In the genomic region with DNA sequence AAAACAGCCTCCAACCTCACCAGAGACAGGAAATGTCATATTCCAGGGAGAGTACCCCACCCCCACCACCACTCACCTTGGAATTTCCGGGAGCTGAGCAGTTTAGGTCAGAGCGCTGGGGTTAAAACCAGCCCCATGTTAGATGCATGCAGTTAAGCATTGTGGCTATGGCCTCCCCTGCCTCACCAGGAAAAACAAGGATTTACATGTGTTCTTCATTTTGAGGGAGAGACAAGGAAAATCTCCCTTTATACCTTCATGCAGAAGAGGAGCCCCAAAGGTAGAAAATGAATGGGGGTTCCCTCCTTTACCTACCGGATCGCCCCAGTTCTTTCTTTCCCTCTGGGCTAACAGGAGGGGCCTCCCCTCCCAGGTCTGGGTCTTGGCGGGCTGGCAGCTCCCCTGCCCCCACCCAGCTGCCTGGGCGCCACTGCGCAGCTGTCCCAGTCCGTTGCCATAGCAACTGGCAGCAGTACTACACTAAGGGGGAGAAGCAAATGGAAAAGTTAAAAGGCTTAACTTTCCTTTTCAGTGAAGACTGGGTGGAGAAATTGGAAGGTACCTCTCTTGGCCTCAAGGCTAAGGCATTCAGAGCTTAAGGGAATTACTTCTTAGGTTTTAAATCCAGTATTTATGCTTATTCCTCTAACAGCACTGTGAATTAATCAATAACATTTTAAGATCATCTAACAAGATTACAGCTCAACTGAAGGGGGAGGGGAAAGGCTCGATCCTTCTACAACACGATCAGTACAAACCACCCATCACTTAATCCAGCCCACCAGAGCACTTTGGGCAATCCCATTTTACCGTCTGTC, we compare ENCODE assay signal across 8 cellular contexts. TPM values are rescaled to one million over a fixed set of nuclear protein-coding genes. Genes with fewer than 3 reads are reported as not detected.
DNase-seq lines count a peak whose midpoint lies in the region; ATAC-seq and TF ChIP-seq lines count a peak whose summit lies in the region.

No MANE protein-coding gene starts in this region.

- DNase-seq in C1 segment of cervical spinal cord (lab: John Stamatoyannopoulos, UW) (peak in 13 of 14 donors; percentile 25 to 85 (median 56)), GM20000 (ENCODE audit: low spot score) (peak; percentile 79), RPMI8226 (peak; percentile 96), head of caudate nucleus (peak; percentile 68 to 95 (median 89)), occipital lobe (lab: John Stamatoyannopoulos, UW) (peak; percentile 78)

- ATAC-seq in HG02852 (IDR thresholded peaks at IDR 0.05; ENCODE audit: unreplicated experiment): no peak

- no peak for TF ChIP-seq EP300 in Ishikawa (IDR thresholded peaks at IDR 0.05; ENCODE audit: borderline replicate concordance)

- 2 to 10% (median 7%) methylated on average over 11 of the region's 11 CpGs for WGBS in adipose tissue, 3 donors

- peak overlapping the region; percentile 72 for H3K27ac ChIP-seq in adipose tissue (ENCODE audit: low read depth, low read length)

- intact Hi-C loops in head of caudate nucleus (cut with DNase I): no loop called here

- TF ChIP-seq RAD21 in Ishikawa (IDR thresholded peaks at IDR 0.05; ENCODE audit: low read depth): no peak

- TF ChIP-seq CTCF in GM20000 (IDR thresholded peaks at IDR 0.05; ENCODE audit: extremely low read depth, missing control alignments): no peak

TF ChIP-seq in Ishikawa, 13 proteins besides CTCF, POLR2A, EP300 and RAD21:
- TF ChIP-seq TCF12 (IDR thresholded peaks at IDR 0.05; ENCODE audit: low read depth): 0 out of 2 replicates have a peak, but pooled peaks have one; percentile 12
- no peak; the same call in 1 of the 2 replicates for TF ChIP-seq FOXM1 (IDR thresholded peaks at IDR 0.05; ENCODE audit: borderline replicate concordance, low read depth)
- TF ChIP-seq YY1 (IDR thresholded peaks at IDR 0.05; ENCODE audit: low read depth): peak; percentile 68
- TF ChIP-seq, protein P1, sequence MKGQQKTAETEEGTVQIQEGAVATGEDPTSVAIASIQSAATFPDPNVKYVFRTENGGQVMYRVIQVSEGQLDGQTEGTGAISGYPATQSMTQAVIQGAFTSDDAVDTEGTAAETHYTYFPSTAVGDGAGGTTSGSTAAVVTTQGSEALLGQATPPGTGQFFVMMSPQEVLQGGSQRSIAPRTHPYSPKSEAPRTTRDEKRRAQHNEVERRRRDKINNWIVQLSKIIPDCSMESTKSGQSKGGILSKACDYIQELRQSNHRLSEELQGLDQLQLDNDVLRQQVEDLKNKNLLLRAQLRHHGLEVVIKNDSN (IDR thresholded peaks at IDR 0.05): no peak
- TF ChIP-seq TEAD4 (IDR thresholded peaks at IDR 0.05): peak; percentile 73
- TF ChIP-seq, protein P2, sequence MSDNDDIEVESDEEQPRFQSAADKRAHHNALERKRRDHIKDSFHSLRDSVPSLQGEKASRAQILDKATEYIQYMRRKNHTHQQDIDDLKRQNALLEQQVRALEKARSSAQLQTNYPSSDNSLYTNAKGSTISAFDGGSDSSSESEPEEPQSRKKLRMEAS (IDR thresholded peaks at IDR 0.05): peak; percentile 32; the same call in 1 of the 2 replicates
- no peak for TF ChIP-seq CREB1 (IDR thresholded peaks at IDR 0.05; ENCODE audit: low read depth)
- TF ChIP-seq ZBTB7A (IDR thresholded peaks at IDR 0.05; ENCODE audit: low read depth): no peak

RNA-seq across cellular contexts. Expression of a gene that starts 20.5 kb away (rescaled TPM):
- 10 to 100 TPM in 1 of 3 donors, 1 to 10 TPM in 2; 5.6 to 12.4 (median 5.8) TPM for polyA plus RNA-seq in adipose tissue
- 104 TPM for total RNA-seq in occipital lobe

RNA-seq across cellular contexts. Expression of a gene that starts 21.1 kb away (rescaled TPM):
- 1,000 to 10,000 TPM in 2 of 3 donors, 100 to 1,000 TPM in 1; 617 to 1,512 (median 1,057) TPM for polyA plus RNA-seq in adipose tissue
- total RNA-seq in occipital lobe: 524 TPM

RNA-seq across cellular contexts. Expression of a gene that starts 41.4 kb away (rescaled TPM):
- 10 to 100 TPM in 1 of 3 donors, 1 to 10 TPM in 1, under 1 TPM in 1; 0.28 to 10.6 (median 5.3) TPM for polyA plus RNA-seq in adipose tissue
- total RNA-seq in occipital lobe: 0.62 TPM
